8 cellular contexts compared by ENCODE assay signal in the genomic region with DNA sequence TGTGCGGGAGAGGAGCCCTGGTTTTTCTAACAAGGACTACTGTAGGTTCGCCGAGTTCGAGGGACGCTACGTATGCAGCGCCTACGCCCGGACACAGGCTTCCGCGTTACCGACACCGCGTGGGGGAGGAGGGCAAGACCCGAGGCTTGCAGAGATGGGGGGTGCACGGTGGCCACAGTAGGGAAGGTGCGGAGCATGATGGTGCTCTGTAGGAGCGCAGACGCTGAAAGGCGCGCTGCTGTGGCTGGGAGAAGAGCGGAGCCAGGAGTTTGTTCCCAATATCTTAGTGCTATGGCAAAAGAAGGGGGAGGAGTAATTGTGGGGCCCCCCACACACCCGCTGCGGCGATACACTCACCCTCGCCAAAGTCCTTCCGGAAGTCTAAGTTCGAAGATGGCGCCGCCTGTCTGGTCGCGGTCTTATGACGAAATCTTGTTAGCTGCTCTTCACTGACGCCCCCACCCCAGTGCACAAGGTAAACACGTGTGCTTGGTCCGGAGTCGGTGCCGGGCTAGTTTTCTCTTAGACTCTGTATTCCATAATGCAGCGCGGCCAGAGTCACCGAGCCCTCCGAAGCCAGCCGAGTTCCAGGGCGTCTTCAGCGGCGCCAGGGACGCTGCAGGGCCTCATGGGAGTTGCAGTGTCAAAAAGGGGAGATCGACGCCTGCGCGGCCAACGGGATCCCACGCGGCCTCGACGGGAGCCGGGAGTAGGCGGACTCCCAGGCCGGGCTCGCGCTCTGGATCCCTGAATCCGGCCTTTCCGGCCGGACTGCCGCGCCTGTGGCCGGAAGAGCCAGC. TPM values are rescaled to one million over a fixed set of nuclear protein-coding genes. Genes with fewer than 3 reads are reported as not detected.
DNase-seq lines count a peak whose midpoint lies in the region; ATAC-seq and TF ChIP-seq lines count a peak whose summit lies in the region.

A gene with protein sequence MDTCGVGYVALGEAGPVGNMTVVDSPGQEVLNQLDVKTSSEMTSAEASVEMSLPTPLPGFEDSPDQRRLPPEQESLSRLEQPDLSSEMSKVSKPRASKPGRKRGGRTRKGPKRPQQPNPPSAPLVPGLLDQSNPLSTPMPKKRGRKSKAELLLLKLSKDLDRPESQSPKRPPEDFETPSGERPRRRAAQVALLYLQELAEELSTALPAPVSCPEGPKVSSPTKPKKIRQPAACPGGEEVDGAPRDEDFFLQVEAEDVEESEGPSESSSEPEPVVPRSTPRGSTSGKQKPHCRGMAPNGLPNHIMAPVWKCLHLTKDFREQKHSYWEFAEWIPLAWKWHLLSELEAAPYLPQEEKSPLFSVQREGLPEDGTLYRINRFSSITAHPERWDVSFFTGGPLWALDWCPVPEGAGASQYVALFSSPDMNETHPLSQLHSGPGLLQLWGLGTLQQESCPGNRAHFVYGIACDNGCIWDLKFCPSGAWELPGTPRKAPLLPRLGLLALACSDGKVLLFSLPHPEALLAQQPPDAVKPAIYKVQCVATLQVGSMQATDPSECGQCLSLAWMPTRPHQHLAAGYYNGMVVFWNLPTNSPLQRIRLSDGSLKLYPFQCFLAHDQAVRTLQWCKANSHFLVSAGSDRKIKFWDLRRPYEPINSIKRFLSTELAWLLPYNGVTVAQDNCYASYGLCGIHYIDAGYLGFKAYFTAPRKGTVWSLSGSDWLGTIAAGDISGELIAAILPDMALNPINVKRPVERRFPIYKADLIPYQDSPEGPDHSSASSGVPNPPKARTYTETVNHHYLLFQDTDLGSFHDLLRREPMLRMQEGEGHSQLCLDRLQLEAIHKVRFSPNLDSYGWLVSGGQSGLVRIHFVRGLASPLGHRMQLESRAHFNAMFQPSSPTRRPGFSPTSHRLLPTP (minus strand): TSS at position 383 of the 800 bp plus-strand sequence. CDS start 13,210 bp downstream, outside the sequence.

- H3K27me3 ChIP-seq in BE2C: no peaks in the 10 kb centered on the region
- no peaks in the 10 kb centered on the region for H3K27me3 ChIP-seq in colonic mucosa
- H3K27me3 ChIP-seq in layer of hippocampus (ENCODE audit: control insufficient read depth, insufficient read depth, low read length): no peaks in the 10 kb centered on the region

- peak within 1 kb of the TSS; percentile 91 to 98 for H3K9ac ChIP-seq in colonic mucosa (ENCODE audit: low read depth in 2 of 2, low read length in 2 of 2)

- H3K9me3 ChIP-seq in BE2C (no peaks in the 10 kb centered on the region), colonic mucosa (no peaks in the 10 kb centered on the region)

- peak; percentile 97 for DNase-seq in BE2C
- peak; percentile 90 for DNase-seq in GM19240 (ENCODE audit: insufficient read length, low spot score)
- peak; percentile 98 to 99 for DNase-seq in NCI-H526 (lab: John Stamatoyannopoulos, UW)
- peak; percentile 96 for DNase-seq in activated CD4-positive, alpha-beta T cell treated with anti-CD3 and anti-CD28 coated beads for 48 hours
- peak; percentile 96 for DNase-seq in colonic mucosa
- peak; percentile 79 to 86 for DNase-seq in stimulated activated CD4-positive, alpha-beta T cell treated with anti-CD3 and anti-CD28 coated beads, Interleukin-1b, Interleukin-23, amount 100 ng/mL, for 4 hours (ENCODE audit: low read depth in 2 of 2)

- ATAC-seq in HG03460 (IDR thresholded peaks at IDR 0.05; ENCODE audit: unreplicated experiment): peak; percentile 81

- no peak for TF ChIP-seq CTCF in BE2C (IDR thresholded peaks at IDR 0.05; ENCODE audit: low read depth, low read length)
- TF ChIP-seq CTCF in colonic mucosa (IDR thresholded peaks at IDR 0.05): no peak

- H3K36me3 ChIP-seq in BE2C (no peaks in the 10 kb centered on the region; the same call in 1 of the 2 replicates), colonic mucosa (no peaks in the 10 kb centered on the region)

- H3K27ac ChIP-seq in colonic mucosa (peak within 1 kb of the TSS; percentile 94), layer of hippocampus (ENCODE audit: low read depth, low read length) (peak within 1 kb of the TSS; percentile 89)

- peak within 1 kb of the TSS; percentile 97 for H3K4me3 ChIP-seq in BE2C (ENCODE audit: low read depth, low read length)
- H3K4me3 ChIP-seq in colonic mucosa: peak within 1 kb of the TSS; percentile 78

- intact Hi-C loops in colonic mucosa (cut with DNase I): no loop called here

- H3K4me1 ChIP-seq in BE2C (no peaks in the 10 kb centered on the region), colonic mucosa (peaks cover 11% of the 10 kb centered on the region)

RNA-seq across cellular contexts. Expression of the gene that starts here (rescaled TPM):
- polyA plus RNA-seq in BE2C (2012; ENCODE audit: insufficient read depth, insufficient read length, low read depth): 144 TPM
- total RNA-seq in colonic mucosa: 10 to 100 TPM; 48.4 to 60.0 TPM

Comparison
In these comparisons a context has a peak if more than half of its experiments do, and no peak if none do; other contexts are left out.
1. Peak in every context shown above with its lines: DNase-seq, ATAC-seq, H3K4me3 ChIP-seq and H3K27ac ChIP-seq.